28 cellular contexts compared by ENCODE assay signal in the genomic region with DNA sequence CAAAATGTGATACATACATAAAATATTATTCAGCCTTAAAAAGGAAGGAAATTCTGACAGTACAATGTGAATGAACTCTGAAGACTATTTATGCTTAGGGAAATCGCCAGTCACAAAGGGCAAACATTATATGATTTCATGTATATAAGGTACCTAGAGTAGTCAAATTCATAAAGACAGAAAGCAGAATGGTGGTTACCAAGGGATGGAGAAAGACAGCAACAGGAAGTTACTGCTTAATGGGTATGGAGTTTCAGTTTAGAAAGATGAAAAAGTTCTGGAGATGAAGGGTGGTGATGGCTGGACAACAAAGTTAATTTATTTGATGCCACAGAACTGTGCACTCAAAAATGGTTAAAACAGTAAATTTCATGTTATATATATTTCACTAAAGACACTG. TPM values are rescaled to one million over a fixed set of nuclear protein-coding genes. Genes with fewer than 3 reads are reported as not detected.
DNase-seq lines count a peak whose midpoint lies in the region; ATAC-seq, FAIRE-seq and TF ChIP-seq lines count a peak whose summit lies in the region.
"Had no signal": no experiment of that assay in that cellular context is flagged by ENCODE, and none has a peak within 500 bp of the region (broad histone marks: within the 10 kb centered on the region; RNA-seq: fewer than 3 reads in every experiment).

No MANE protein-coding gene starts in this region.

- CTCF ChIA-PET in OCI-LY7 (lab: Charles Lee; ENCODE audit: unreplicated experiment) = no interaction called here

- H3K4me1 ChIP-seq in OCI-LY7 (ENCODE audit: insufficient read depth, low read length, poor library complexity, severe bottlenecking) = peaks cover 29% of the 10 kb centered on the region
- H3K4me1 ChIP-seq: thyroid gland had no signal

- TF ChIP-seq POLR2A in GM12892 (IDR thresholded peaks at IDR 0.05; ENCODE audit: low read depth, low read length) = no peak

- peak overlapping the region; percentile 7 for H3K27ac Mint-ChIP-seq in activated T-cell treated with anti-CD3 and anti-CD28 coated beads, Interleukin-2, amount 50 U/mL, for 72 hours
- no peak overlapping the region for H3K27ac Mint-ChIP-seq in stimulated activated naive B cell treated with anti-CD40 and anti-IgM and Interleukin-4, amounts not matched to agents 10 μg/mL and 1 μg/mL and 100 μg/mL, for 72 hours
- no peak overlapping the region for H3K27ac Mint-ChIP-seq in CD14-positive monocyte

- peaks cover 10% of the 10 kb centered on the region; the same call in 1 of the 2 replicates for H3K36me3 ChIP-seq in OCI-LY7 (ENCODE audit: insufficient read depth, low read length)
- H3K36me3 ChIP-seq: right lobe of liver, thyroid gland had no signal

- no peaks in the 10 kb centered on the region; the same call in 1 of the 2 replicates for H4K20me1 ChIP-seq in OCI-LY7 (ENCODE audit: insufficient read depth, low read length)

- no peaks in the 10 kb centered on the region for H3K27me3 Mint-ChIP-seq in activated T-cell treated with anti-CD3 and anti-CD28 coated beads, Interleukin-2, amount 50 U/mL, for 72 hours (ENCODE audit: low read depth)
- no peaks in the 10 kb centered on the region for H3K27me3 Mint-ChIP-seq in stimulated activated naive B cell treated with anti-CD40 and anti-IgM and Interleukin-4, amounts not matched to agents 10 μg/mL and 1 μg/mL and 100 μg/mL, for 72 hours
- peaks cover 0 to 2% (median 0%) of the 10 kb centered on the region in 3 donors for H3K27me3 Mint-ChIP-seq in CD14-positive monocyte (ENCODE audit: low read depth in 3 of 3)

- H3K27ac ChIP-seq in OCI-LY7 (ENCODE audit: low read depth, low read length, poor library complexity, severe bottlenecking) = no peak overlapping the region
- H3K27ac ChIP-seq: foreskin keratinocyte, right lobe of liver, thyroid gland had no signal

- H3K4me2 ChIP-seq in OCI-LY7 (ENCODE audit: low read length) = peak overlapping the region; percentile 2; the same call in 1 of the 2 replicates

- POLR2A ChIA-PET in OCI-LY7 (lab: Charles Lee) = no interaction called here

- no peak for DNase-seq in activated T-cell treated with anti-CD3 and anti-CD28 coated beads, Interleukin-2, amount 50 U/mL, for 72 hours
- no peak for DNase-seq in activated T-cell treated with anti-CD3 and anti-CD28 coated beads, Interleukin-2, amount 50 U/mL, for 1 hour
- DNase-seq in GM12892 (ENCODE audit: insufficient read length) (no peak), OCI-LY7 (ENCODE audit: low spot score) (no peak), CD14-positive monocyte (ENCODE audit: low spot score) (no peak), LoVo (ENCODE audit: low spot score) (no peak)
- DNase-seq in stimulated activated naive B cell treated with anti-CD40 and anti-IgM and Interleukin-4, amounts not matched to agents 10 μg/mL and 1 μg/mL and 100 μg/mL, for 72 hours = no peak
- DNase-seq: activated effector memory CD4-positive, alpha-beta T cell treated with anti-CD3 and anti-CD28 coated beads, Interleukin-2, amount 50 U/mL, for 16 hours; amniotic stem cell; DMS 273 treated with DMSO at 0.1 percent for 48 hours; effector CD4-positive, alpha-beta T cell; foreskin keratinocyte; H7; left colon; NCI-H1417 treated with DMSO at 0.1 percent for 48 hours; NCI-H2081 treated with DMSO at 0.1 percent for 48 hours; NCI-H345; NCI-H82; right lobe of liver; SHP77 treated with DMSO at 0.1 percent for 48 hours; stimulated activated CD4-positive, alpha-beta T cell treated with anti-CD3 and anti-CD28 coated beads, Interleukin-12 subunit alpha, Interleukin-12 subunit beta, amount 100 ng/mL, for 4 hours; stimulated activated CD4-positive, alpha-beta T cell treated with anti-CD3 and anti-CD28 coated beads, Interleukin-4, amount 100 ng/mL, for 24 hours; stimulated activated naive CD4-positive, alpha-beta T cell treated with Interleukin-2 at 50 U/mL for 16 hours; SW 1271; thyroid gland had no signal

- peaks cover 69% of the 10 kb centered on the region; the same call in 1 of the 2 replicates for H3K79me2 ChIP-seq in OCI-LY7 (ENCODE audit: insufficient read depth, low read depth, low read length)

- no peaks in the 10 kb centered on the region for H3K9me3 Mint-ChIP-seq in activated T-cell treated with anti-CD3 and anti-CD28 coated beads, Interleukin-2, amount 50 U/mL, for 72 hours
- no peaks in the 10 kb centered on the region for H3K9me3 Mint-ChIP-seq in stimulated activated naive B cell treated with anti-CD40 and anti-IgM and Interleukin-4, amounts not matched to agents 10 μg/mL and 1 μg/mL and 100 μg/mL, for 72 hours
- peaks cover 0 to 5% (median 0%) of the 10 kb centered on the region in 7 donors for H3K9me3 Mint-ChIP-seq in CD14-positive monocyte

- peaks cover 10% of the 10 kb centered on the region; the same call in 1 of the 2 replicates for H3K9me3 ChIP-seq in OCI-LY7 (ENCODE audit: low read length)
- H3K9me3 ChIP-seq: right lobe of liver, thyroid gland had no signal

- peaks cover 57% of the 10 kb centered on the region for H3K4me1 Mint-ChIP-seq in activated T-cell treated with anti-CD3 and anti-CD28 coated beads, Interleukin-2, amount 50 U/mL, for 72 hours (ENCODE audit: low read depth)
- peaks cover 23 to 70% of the 10 kb centered on the region in 2 donors for H3K4me1 Mint-ChIP-seq in stimulated activated naive B cell treated with anti-CD40 and anti-IgM and Interleukin-4, amounts not matched to agents 10 μg/mL and 1 μg/mL and 100 μg/mL, for 72 hours
- H3K4me1 Mint-ChIP-seq in CD14-positive monocyte = peaks cover 25% of the 10 kb centered on the region

- H2AFZ ChIP-seq in OCI-LY7 (ENCODE audit: low read length) = no peak overlapping the region

- BruUV-seq in OCI-LY7 (replicated peaks; lab: Mats Ljungman, UMichigan) = no TSS peak

- H3K4me3 Mint-ChIP-seq in activated T-cell treated with anti-CD3 and anti-CD28 coated beads, Interleukin-2, amount 50 U/mL, for 72 hours = peak overlapping the region; percentile 6 to 34
- H3K4me3 Mint-ChIP-seq in stimulated activated naive B cell treated with anti-CD40 and anti-IgM and Interleukin-4, amounts not matched to agents 10 μg/mL and 1 μg/mL and 100 μg/mL, for 72 hours = no peak overlapping the region
- no peak overlapping the region for H3K4me3 Mint-ChIP-seq in CD14-positive monocyte

- FAIRE-seq in GM12892 (lab: Jason Lieb, UNC) = peak; percentile 56
- FAIRE-seq: TTC549 had no signal

- intact Hi-C loops in OCI-LY7 (cut with micrococcal nuclease; ENCODE audit: unreplicated experiment) (no loop called here), CD14-positive monocyte (cut with micrococcal nuclease) (no loop called here)

- no peak overlapping the region for H3K4me3 ChIP-seq in OCI-LY7 (ENCODE audit: low read depth, low read length, poor library complexity, severe bottlenecking)
- H3K4me3 ChIP-seq: right lobe of liver, thyroid gland had no signal

- H3K36me3 Mint-ChIP-seq in activated T-cell treated with anti-CD3 and anti-CD28 coated beads, Interleukin-2, amount 50 U/mL, for 72 hours (ENCODE audit: insufficient read depth in 2 of 2) = peaks cover 0 to 2% of the 10 kb centered on the region in 2 donors
- peaks cover 0 to 7% of the 10 kb centered on the region in 2 donors for H3K36me3 Mint-ChIP-seq in stimulated activated naive B cell treated with anti-CD40 and anti-IgM and Interleukin-4, amounts not matched to agents 10 μg/mL and 1 μg/mL and 100 μg/mL, for 72 hours
- H3K36me3 Mint-ChIP-seq in CD14-positive monocyte = peaks cover 0 to 3% of the 10 kb centered on the region in 2 donors

- ATAC-seq in activated T-cell treated with anti-CD3 and anti-CD28 coated beads, Interleukin-2, amount 50 U/mL, for 72 hours (replicated peaks in 1 of 2) = peak; percentile 35 to 43
- peak; percentile 48 to 64 for ATAC-seq in stimulated activated naive B cell treated with anti-CD40 and anti-IgM and Interleukin-4, amounts not matched to agents 10 μg/mL and 1 μg/mL and 100 μg/mL, for 72 hours (replicated peaks)
- ATAC-seq in HG02623 (IDR thresholded peaks at IDR 0.05; ENCODE audit: unreplicated experiment) = no peak
- ATAC-seq: activated CD4-positive, CD25-positive, alpha-beta regulatory T cell treated with anti-CD3 and anti-CD28 coated beads, Interleukin-2, amount 50 U/mL, for 24 hours; foreskin keratinocyte; left colon had no signal

- no peaks in the 10 kb centered on the region for H3K9me2 ChIP-seq in OCI-LY7 (ENCODE audit: insufficient read depth, low read length)

- TF ChIP-seq CTCF in OCI-LY7 (conservative IDR thresholded peaks at IDR 0.05; ENCODE audit: low read length) (no peak), CD14-positive monocyte (IDR thresholded peaks at IDR 0.05) (no peak)

RNA-seq across cellular contexts. Expression of a gene that starts 9.6 kb away (rescaled TPM):
- total RNA-seq in activated T-cell treated with anti-CD3 and anti-CD28 coated beads, Interleukin-2, amount 50 U/mL, for 72 hours = 1 to 10 TPM; 5.2 to 5.6 TPM
- 9.1 TPM for polyA plus RNA-seq in GM12892 (2012; ENCODE audit: missing spikeins)
- total RNA-seq in OCI-LY7 (2014; rRNA removed; shearing (Covaris generic)) = 11.8 and 15.6 TPM in 2 replicates
- total RNA-seq in OCI-LY7 (2022) = 14.0 and 14.5 TPM in 2 replicates
- 1 to 10 TPM; 3.2 to 4.7 TPM for polyA plus RNA-seq in CD14-positive monocyte

Comparison
In these comparisons a context has a peak if more than half of its experiments do, and no peak if none do; other contexts are left out.
1. H3K4me3 Mint-ChIP-seq: peak in activated T-cell treated with anti-CD3 and anti-CD28 coated beads, Interleukin-2, amount 50 U/mL, for 72 hours (2 of 2); none in stimulated activated naive B cell treated with anti-CD40 and anti-IgM and Interleukin-4, amounts not matched to agents 10 μg/mL and 1 μg/mL and 100 μg/mL, for 72 hours (0 of 2) and CD14-positive monocyte (0 of 2).